1 cellular context compared by ENCODE assay signal in the genomic region with DNA sequence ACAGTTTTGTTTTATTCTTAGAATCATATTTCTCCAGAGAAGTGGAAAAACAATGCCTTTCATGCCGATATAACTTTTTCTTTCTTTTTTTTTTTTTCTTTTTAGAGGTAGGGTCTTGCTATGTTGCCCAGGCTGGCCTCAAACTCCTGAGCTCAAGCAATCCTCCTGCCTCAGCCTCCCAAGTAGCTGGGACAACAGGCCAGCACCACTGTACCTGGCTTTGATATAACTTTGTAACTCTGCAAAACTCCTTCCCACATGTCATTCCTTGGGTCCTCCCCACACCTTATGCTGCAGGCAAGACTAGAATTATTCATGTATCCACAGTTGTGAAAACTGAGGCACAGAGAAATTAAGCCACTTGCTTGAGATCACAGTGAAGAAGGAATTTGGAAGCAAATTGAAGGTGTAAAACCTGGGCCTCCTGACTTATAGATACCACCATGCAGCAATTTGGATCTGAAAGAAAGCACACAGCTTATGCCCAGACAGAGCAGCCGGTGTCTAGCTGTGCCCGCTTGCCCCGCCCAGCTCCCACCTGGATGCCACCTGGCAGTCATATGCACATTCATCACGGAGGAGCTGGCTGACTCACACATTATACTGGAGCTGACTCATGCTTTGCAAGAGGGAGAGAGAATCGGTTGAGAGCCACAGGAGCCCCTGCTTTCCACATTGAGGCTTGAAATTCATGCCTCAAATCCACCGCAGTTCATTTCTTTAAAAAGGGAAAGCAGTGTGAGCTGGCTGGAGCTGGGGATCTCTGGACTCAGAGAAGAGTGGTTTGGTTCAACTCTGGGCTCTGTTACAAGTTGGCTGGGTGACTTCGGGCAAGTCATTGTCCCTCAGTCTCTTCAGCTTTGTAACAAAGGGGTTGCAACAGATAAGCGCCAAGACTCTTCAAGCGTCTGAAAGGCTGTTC.
TF ChIP-seq lines count a peak whose summit lies in the region.

No MANE protein-coding gene starts in this region.

TF ChIP-seq in SK-N-SH, 30 proteins besides CTCF, POLR2A, EP300 and RAD21 (continued from another document):
- TF ChIP-seq ZBTB33 (IDR thresholded peaks at IDR 0.05; ENCODE audit: borderline replicate concordance, low read depth) (peak; percentile 56; the same call in 1 of the 2 replicates), REST (IDR thresholded peaks at IDR 0.05; ENCODE audit: low read depth, low read length) (peak; percentile 50; the same call in 1 of the 2 replicates), ELF1 (IDR thresholded peaks at IDR 0.05) (no peak), GATA2 (CRISPR knock-in tag; IDR thresholded peaks at IDR 0.05) (no peak), SIN3A (IDR thresholded peaks at IDR 0.05; ENCODE audit: borderline replicate concordance, low read depth, low read length) (peak; percentile 82), NRF1 (IDR thresholded peaks at IDR 0.05; ENCODE audit: low read depth, low read length) (no peak), NFIC (IDR thresholded peaks at IDR 0.05; ENCODE audit: borderline replicate concordance) (peak; percentile 80), EZH2phosphoT487 (IDR thresholded peaks at IDR 0.05; ENCODE audit: borderline replicate concordance, low read depth) (no peak), RXRA (IDR thresholded peaks at IDR 0.05; ENCODE audit: borderline replicate concordance, low read depth) (no peak)
- TF ChIP-seq, protein P1, sequence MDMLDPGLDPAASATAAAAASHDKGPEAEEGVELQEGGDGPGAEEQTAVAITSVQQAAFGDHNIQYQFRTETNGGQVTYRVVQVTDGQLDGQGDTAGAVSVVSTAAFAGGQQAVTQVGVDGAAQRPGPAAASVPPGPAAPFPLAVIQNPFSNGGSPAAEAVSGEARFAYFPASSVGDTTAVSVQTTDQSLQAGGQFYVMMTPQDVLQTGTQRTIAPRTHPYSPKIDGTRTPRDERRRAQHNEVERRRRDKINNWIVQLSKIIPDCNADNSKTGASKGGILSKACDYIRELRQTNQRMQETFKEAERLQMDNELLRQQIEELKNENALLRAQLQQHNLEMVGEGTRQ (IDR thresholded peaks at IDR 0.05; ENCODE audit: borderline replicate concordance, low read depth, low read length), result no peak
- TF ChIP-seq, protein P2, sequence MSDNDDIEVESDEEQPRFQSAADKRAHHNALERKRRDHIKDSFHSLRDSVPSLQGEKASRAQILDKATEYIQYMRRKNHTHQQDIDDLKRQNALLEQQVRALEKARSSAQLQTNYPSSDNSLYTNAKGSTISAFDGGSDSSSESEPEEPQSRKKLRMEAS (IDR thresholded peaks at IDR 0.05; ENCODE audit: low read depth), result peak; percentile 93
